Comparison of ENCODE assay signal across 19 cellular contexts in the genomic region with DNA sequence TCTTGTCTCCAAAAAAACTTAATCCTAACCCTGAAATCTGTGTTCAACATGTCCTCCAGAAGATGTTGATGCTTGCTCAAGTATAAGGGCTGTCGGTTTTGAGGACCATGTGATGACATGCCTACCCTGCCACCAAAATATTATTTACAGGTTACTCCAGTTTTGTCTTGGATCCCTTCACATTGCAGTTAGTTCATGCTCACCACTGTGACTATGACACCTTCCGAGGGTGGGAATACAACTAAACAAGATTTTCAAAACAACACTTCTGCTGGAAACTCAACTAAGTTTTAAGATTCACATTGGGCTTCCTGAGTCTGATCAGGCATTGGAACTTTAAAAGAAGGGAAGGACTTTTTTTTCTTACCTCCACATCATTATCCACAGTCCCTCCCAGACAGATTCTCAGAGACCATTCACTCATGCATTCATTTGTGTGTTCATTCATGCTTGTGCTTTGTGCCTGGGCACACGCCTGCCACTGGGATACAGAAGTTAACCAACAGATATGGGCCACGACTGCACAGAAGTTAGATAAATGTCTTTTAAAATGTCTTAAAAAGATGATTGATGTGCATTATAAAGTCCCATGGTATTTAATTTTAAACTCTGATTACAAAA.
DNase-seq lines count a peak whose midpoint lies in the region; ATAC-seq and TF ChIP-seq lines count a peak whose summit lies in the region.
"Had no signal": no experiment of that assay in that cellular context is flagged by ENCODE, and none has a peak within 500 bp of the region (broad histone marks: within the 10 kb centered on the region; RNA-seq: fewer than 3 reads in every experiment).

No MANE protein-coding gene starts in this region.

- intact Hi-C loops in ascending aorta (cut with DNase I): no loop called here

- TF ChIP-seq CTCF in WTC11 (IDR thresholded peaks at IDR 0.05) (no peak), ascending aorta (IDR thresholded peaks at IDR 0.05) (no peak)

- CTCF ChIA-PET in WTC11 (lab: Charles Lee): interaction anchor here (1.4 kb wide), 1 partner anchor 24 kb away, joined by 3 read pairs; no protein-coding TSS in a partner anchor

- ATAC-seq in WTC11 (no peak), HG03196 (IDR thresholded peaks at IDR 0.05; ENCODE audit: unreplicated experiment) (no peak)
- ATAC-seq: left cardiac atrium had no signal

- H3K36me3 Mint-ChIP-seq in WTC11: peaks cover 16% of the 10 kb centered on the region
- H3K36me3 Mint-ChIP-seq: CD4-positive, CD25-positive, alpha-beta regulatory T cell had no signal

- H3K9me3 ChIP-seq in skeletal muscle satellite cell (replicated peaks; ENCODE audit: low read length) (no peaks in the 10 kb centered on the region), ascending aorta (no peaks in the 10 kb centered on the region)
- H3K9me3 ChIP-seq: MG63, tibial artery had no signal

- H3K27me3 Mint-ChIP-seq in WTC11 (ENCODE audit: low read depth): no peaks in the 10 kb centered on the region
- H3K27me3 Mint-ChIP-seq: CD4-positive, CD25-positive, alpha-beta regulatory T cell had no signal

- POLR2A ChIA-PET in WTC11 (lab: Charles Lee): no interaction called here

- H3K4me2 ChIP-seq in skeletal muscle satellite cell (ENCODE audit: low read length): peak overlapping the region; percentile 80

- peaks cover 58% of the 10 kb centered on the region for H3K4me1 Mint-ChIP-seq in WTC11

- DNase-seq in HT-29 (ENCODE audit: low spot score) (peak; percentile 20), WTC11 (ENCODE audit: low spot score) (no peak), foreskin melanocyte (peak; percentile 11), DMS 273 (lab: John Stamatoyannopoulos, UW; ENCODE audit: unreplicated experiment) (no peak), ascending aorta (ENCODE audit: low spot score in 2 of 2) (no peak)
- DNase-seq: activated CD4-positive, alpha-beta T cell treated with anti-CD3 and anti-CD28 coated beads, Interleukin-2, amount 50 U/mL, for 48 hours; glutamatergic neuron; left cardiac atrium; NCI-H2029 treated with DMSO at 0.1 percent for 48 hours; NCI-H774; retina; stimulated activated CD4-positive, alpha-beta T cell treated with anti-CD3 and anti-CD28 coated beads, Interleukin-2, amount 100 ng/mL, for 24 hours; stimulated activated CD8-positive, alpha-beta memory T cell treated with anti-CD3 and anti-CD28 coated beads, Interleukin-4, amount 100 ng/mL, for 48 hours; tibial artery had no signal

- H3K36me3 ChIP-seq in skeletal muscle satellite cell (ENCODE audit: insufficient read depth, low read length): no peaks in the 10 kb centered on the region
- H3K36me3 ChIP-seq in ascending aorta: no peaks in the 10 kb centered on the region
- H3K36me3 ChIP-seq: MG63, tibial artery had no signal

- H3K4me1 ChIP-seq in skeletal muscle satellite cell (ENCODE audit: control insufficient read depth, insufficient read depth, low read length) (peaks cover 44% of the 10 kb centered on the region), ascending aorta (peaks cover 0 to 5% of the 10 kb centered on the region in 2 donors)

- no peak overlapping the region for H3K27ac ChIP-seq in ascending aorta
- H3K27ac ChIP-seq: tibial artery had no signal

- peak overlapping the region; percentile 56 for H3K4me3 Mint-ChIP-seq in WTC11
- H3K4me3 Mint-ChIP-seq: CD4-positive, CD25-positive, alpha-beta regulatory T cell had no signal

- H3K27me3 ChIP-seq in skeletal muscle satellite cell (ENCODE audit: control insufficient read depth, insufficient read depth, low read length) (no peaks in the 10 kb centered on the region), ascending aorta (no peaks in the 10 kb centered on the region)
- H3K27me3 ChIP-seq: MG63, tibial artery had no signal

- peaks cover 19% of the 10 kb centered on the region for H3K9me3 Mint-ChIP-seq in WTC11

- H3K27ac Mint-ChIP-seq in WTC11: peak overlapping the region; percentile 51
- H3K27ac Mint-ChIP-seq: CD4-positive, CD25-positive, alpha-beta regulatory T cell had no signal

- H3K9ac ChIP-seq in skeletal muscle satellite cell (ENCODE audit: low read depth, low read length): peak overlapping the region; percentile 80

- H3K4me3 ChIP-seq in skeletal muscle satellite cell (ENCODE audit: low read length) (no peak overlapping the region), ascending aorta (no peak overlapping the region)
- H3K4me3 ChIP-seq: GM12878, tibial artery had no signal

TF ChIP-seq in WTC11, 78 proteins besides CTCF, POLR2A, EP300 and RAD21:
- TF ChIP-seq, protein P1, sequence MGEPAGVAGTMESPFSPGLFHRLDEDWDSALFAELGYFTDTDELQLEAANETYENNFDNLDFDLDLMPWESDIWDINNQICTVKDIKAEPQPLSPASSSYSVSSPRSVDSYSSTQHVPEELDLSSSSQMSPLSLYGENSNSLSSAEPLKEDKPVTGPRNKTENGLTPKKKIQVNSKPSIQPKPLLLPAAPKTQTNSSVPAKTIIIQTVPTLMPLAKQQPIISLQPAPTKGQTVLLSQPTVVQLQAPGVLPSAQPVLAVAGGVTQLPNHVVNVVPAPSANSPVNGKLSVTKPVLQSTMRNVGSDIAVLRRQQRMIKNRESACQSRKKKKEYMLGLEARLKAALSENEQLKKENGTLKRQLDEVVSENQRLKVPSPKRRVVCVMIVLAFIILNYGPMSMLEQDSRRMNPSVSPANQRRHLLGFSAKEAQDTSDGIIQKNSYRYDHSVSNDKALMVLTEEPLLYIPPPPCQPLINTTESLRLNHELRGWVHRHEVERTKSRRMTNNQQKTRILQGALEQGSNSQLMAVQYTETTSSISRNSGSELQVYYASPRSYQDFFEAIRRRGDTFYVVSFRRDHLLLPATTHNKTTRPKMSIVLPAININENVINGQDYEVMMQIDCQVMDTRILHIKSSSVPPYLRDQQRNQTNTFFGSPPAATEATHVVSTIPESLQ (CRISPR knock-in tag; IDR thresholded peaks at IDR 0.05): no peak
- TF ChIP-seq, protein P2, sequence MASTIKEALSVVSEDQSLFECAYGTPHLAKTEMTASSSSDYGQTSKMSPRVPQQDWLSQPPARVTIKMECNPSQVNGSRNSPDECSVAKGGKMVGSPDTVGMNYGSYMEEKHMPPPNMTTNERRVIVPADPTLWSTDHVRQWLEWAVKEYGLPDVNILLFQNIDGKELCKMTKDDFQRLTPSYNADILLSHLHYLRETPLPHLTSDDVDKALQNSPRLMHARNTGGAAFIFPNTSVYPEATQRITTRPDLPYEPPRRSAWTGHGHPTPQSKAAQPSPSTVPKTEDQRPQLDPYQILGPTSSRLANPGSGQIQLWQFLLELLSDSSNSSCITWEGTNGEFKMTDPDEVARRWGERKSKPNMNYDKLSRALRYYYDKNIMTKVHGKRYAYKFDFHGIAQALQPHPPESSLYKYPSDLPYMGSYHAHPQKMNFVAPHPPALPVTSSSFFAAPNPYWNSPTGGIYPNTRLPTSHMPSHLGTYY (CRISPR knock-in tag; IDR thresholded peaks at IDR 0.05): no peak
- TF ChIP-seq ZNF416 (CRISPR knock-in tag; IDR thresholded peaks at IDR 0.05) (no peak), TEAD1 (CRISPR knock-in tag; IDR thresholded peaks at IDR 0.05) (no peak), ESRRA (CRISPR knock-in tag; IDR thresholded peaks at IDR 0.05; ENCODE audit: borderline replicate concordance) (no peak), SMAD3 (CRISPR knock-in tag; IDR thresholded peaks at IDR 0.05; ENCODE audit: borderline replicate concordance) (no peak), NFE2L1 (CRISPR knock-in tag; IDR thresholded peaks at IDR 0.05) (no peak), NR1H2 (CRISPR knock-in tag; IDR thresholded peaks at IDR 0.05) (no peak), GTF2I (CRISPR knock-in tag; conservative IDR thresholded peaks at IDR 0.05) (no peak)
- TF ChIP-seq, protein P3, sequence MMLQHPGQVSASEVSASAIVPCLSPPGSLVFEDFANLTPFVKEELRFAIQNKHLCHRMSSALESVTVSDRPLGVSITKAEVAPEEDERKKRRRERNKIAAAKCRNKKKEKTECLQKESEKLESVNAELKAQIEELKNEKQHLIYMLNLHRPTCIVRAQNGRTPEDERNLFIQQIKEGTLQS (CRISPR knock-in tag; conservative IDR thresholded peaks at IDR 0.05): no peak
- TF ChIP-seq, protein P4, sequence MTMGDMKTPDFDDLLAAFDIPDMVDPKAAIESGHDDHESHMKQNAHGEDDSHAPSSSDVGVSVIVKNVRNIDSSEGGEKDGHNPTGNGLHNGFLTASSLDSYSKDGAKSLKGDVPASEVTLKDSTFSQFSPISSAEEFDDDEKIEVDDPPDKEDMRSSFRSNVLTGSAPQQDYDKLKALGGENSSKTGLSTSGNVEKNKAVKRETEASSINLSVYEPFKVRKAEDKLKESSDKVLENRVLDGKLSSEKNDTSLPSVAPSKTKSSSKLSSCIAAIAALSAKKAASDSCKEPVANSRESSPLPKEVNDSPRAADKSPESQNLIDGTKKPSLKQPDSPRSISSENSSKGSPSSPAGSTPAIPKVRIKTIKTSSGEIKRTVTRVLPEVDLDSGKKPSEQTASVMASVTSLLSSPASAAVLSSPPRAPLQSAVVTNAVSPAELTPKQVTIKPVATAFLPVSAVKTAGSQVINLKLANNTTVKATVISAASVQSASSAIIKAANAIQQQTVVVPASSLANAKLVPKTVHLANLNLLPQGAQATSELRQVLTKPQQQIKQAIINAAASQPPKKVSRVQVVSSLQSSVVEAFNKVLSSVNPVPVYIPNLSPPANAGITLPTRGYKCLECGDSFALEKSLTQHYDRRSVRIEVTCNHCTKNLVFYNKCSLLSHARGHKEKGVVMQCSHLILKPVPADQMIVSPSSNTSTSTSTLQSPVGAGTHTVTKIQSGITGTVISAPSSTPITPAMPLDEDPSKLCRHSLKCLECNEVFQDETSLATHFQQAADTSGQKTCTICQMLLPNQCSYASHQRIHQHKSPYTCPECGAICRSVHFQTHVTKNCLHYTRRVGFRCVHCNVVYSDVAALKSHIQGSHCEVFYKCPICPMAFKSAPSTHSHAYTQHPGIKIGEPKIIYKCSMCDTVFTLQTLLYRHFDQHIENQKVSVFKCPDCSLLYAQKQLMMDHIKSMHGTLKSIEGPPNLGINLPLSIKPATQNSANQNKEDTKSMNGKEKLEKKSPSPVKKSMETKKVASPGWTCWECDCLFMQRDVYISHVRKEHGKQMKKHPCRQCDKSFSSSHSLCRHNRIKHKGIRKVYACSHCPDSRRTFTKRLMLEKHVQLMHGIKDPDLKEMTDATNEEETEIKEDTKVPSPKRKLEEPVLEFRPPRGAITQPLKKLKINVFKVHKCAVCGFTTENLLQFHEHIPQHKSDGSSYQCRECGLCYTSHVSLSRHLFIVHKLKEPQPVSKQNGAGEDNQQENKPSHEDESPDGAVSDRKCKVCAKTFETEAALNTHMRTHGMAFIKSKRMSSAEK (CRISPR knock-in tag; IDR thresholded peaks at IDR 0.05; ENCODE audit: borderline replicate concordance): no peak
TF ChIP-seq in WTC11: peak in this region for 0.

Comparison
In these comparisons a context has a peak if more than half of its experiments do, and no peak if none do; other contexts are left out.
1. DNase-seq: peak in HT-29 (single experiment) and foreskin melanocyte (single experiment); none in WTC11 (single experiment), DMS 273 (single experiment) and ascending aorta (0 of 2).